In the genomic region with DNA sequence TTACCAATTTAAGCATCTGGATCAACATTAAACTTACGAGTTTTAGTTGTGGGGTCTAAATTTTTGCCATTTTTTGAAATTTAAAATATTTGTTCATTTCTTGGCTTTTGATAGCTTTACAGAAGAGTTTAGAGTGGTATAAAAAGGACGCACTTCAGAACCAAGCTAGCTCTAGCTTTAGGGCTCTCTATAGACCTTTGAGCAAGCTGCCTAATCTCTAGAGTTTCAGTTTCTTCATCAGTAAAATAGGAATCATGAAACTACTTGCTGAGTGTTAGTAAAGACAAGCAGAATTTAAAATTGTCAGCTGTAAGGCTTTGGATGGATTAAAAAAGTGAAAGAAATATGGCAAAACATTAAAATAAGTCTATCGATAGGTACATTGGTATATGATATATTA, we compare ENCODE assay signal across 26 cellular contexts.
"Had no signal": no experiment of that assay in that cellular context is flagged by ENCODE, and none has a peak within 500 bp of the region (broad histone marks: within the 10 kb centered on the region; RNA-seq: fewer than 3 reads in every experiment).

No MANE protein-coding gene starts in this region.

- H3K4me1 ChIP-seq: stomach, suprapubic skin, testis, thyroid gland, tibial artery, tibial nerve, transverse colon, upper lobe of left lung, upper lobe of right lung, uterus, vagina had no signal

- H3K4me3 ChIP-seq: stomach, suprapubic skin, testis, thoracic aorta, thyroid gland, tibial artery, tibial nerve, transverse colon, upper lobe of left lung, upper lobe of right lung, uterus, vagina had no signal

- H3K36me3 ChIP-seq: stomach, suprapubic skin, thoracic aorta, thyroid gland, tibial artery, tibial nerve, transverse colon, upper lobe of left lung, upper lobe of right lung, uterus, vagina had no signal

- H3K9me3 ChIP-seq: stomach, suprapubic skin, testis, thoracic aorta, thyroid gland, tibial artery, tibial nerve, transverse colon, upper lobe of left lung, upper lobe of right lung, uterus, vagina had no signal

- H3K27me3 ChIP-seq: stomach, suprapubic skin, testis, thyroid gland, tibial artery, tibial nerve, transverse colon, upper lobe of left lung, upper lobe of right lung, uterus, vagina had no signal

- ATAC-seq: stimulated activated effector memory CD8-positive, alpha-beta T cell treated with anti-CD3 and anti-CD28 coated beads, Interleukin-12 subunit alpha, Interleukin-12 subunit beta, amount 100 ng/mL, for 72 hours; stimulated activated memory B cell treated with anti-CD40 and anti-IgM and Interleukin-4, amounts not matched to agents 10 μg/mL and 1 μg/mL and 100 μg/mL, for 72 hours; stimulated activated naive B cell treated with anti-CD40 and anti-IgM and Interleukin-4, amounts not matched to agents 10 μg/mL and 1 μg/mL and 100 μg/mL, for 72 hours; stimulated activated naive CD8-positive, alpha-beta T cell treated with anti-CD3 and anti-CD28 coated beads, Interleukin-15, amount 100 ng/mL, for 72 hours; stimulated activated naive CD8-positive, alpha-beta T cell treated with anti-CD3 and anti-CD28 coated beads, Interleukin-15, Interleukin-2, amounts not matched to agents 100 U/mL and 50 U/mL, for 24 hours; upper lobe of right lung had no signal

- H3K27ac ChIP-seq: stomach, suprapubic skin, testis, thoracic aorta, thyroid gland, tibial artery, tibial nerve, transverse colon, upper lobe of left lung, upper lobe of right lung, uterus, vagina had no signal

- DNase-seq: stimulated activated CD4-positive, alpha-beta T cell treated with anti-CD3 and anti-CD28 coated beads, Interleukin-2, amount 100 ng/mL, for 48 hours; stimulated activated CD4-positive, alpha-beta T cell treated with anti-CD3 and anti-CD28 coated beads, Interleukin-4, amount 100 ng/mL, for 1 hour; stimulated activated CD4-positive, alpha-beta T cell treated with anti-CD3 and anti-CD28 coated beads, Interleukin-4, amount 100 ng/mL, for 24 hours; stimulated activated CD4-positive, alpha-beta T cell treated with anti-CD3 and anti-CD28 coated beads, Interleukin-4, amount 100 ng/mL, for 4 hours; stimulated activated CD8-positive, alpha-beta memory T cell treated with anti-CD3 and anti-CD28 coated beads, Interleukin-4, amount 100 ng/mL, for 48 hours; stimulated activated naive B cell treated with anti-CD40 and anti-IgM and Interleukin-4, amounts not matched to agents 10 μg/mL and 1 μg/mL and 100 μg/mL, for 72 hours; stimulated activated naive CD4-positive, alpha-beta T cell; stimulated activated naive CD4-positive, alpha-beta T cell treated with Interleukin-2 at 50 U/mL for 16 hours; stimulated activated naive CD8-positive, alpha-beta T cell treated with anti-CD3 and anti-CD28 coated beads, Interleukin-15, amount 100 ng/mL, for 72 hours; stimulated activated naive CD8-positive, alpha-beta T cell treated with anti-CD3 and anti-CD28 coated beads, Interleukin-15, Interleukin-2, amounts not matched to agents 100 U/mL and 50 U/mL, for 24 hours; stomach; substantia nigra; testis; thyroid gland; tibial artery; transverse colon; trophoblast cell; upper lobe of left lung; upper lobe of right lung; uterus had no signal
